In genomic region chr5:32866138-32866537, GRCh38 we compare ENCODE assay signal across 29 cellular contexts.
"Had no signal": no experiment of that assay in that cellular context is flagged by ENCODE, and none has a peak within 500 bp of the region (broad histone marks: within the 10 kb centered on the region; RNA-seq: fewer than 3 reads in every experiment).

No MANE protein-coding gene starts in this region.

- H3K4me2 ChIP-seq: hepatocyte had no signal

- H3K4me1 ChIP-seq: body of pancreas, gastroesophageal sphincter, psoas muscle, sigmoid colon, uterus had no signal

- H2AFZ ChIP-seq: hepatocyte had no signal

- H3K4me3 ChIP-seq: body of pancreas, gastroesophageal sphincter, hepatocyte, psoas muscle, sigmoid colon, uterus had no signal

- H3K27me3 ChIP-seq: body of pancreas, gastroesophageal sphincter, hepatocyte, neutrophil, sigmoid colon, uterus had no signal

- ATAC-seq: activated naive CD8-positive, alpha-beta T cell treated with anti-CD3 and anti-CD28 coated beads, Interleukin-2, amount 50 U/mL, for 24 hours; body of pancreas; gastroesophageal sphincter; left cardiac atrium; left ventricle myocardium superior; psoas muscle; stimulated activated memory B cell treated with anti-CD40 and anti-IgM and Interleukin-4, amounts not matched to agents 10 μg/mL and 1 μg/mL and 100 μg/mL, for 72 hours; stimulated activated naive CD8-positive, alpha-beta T cell treated with anti-CD3 and anti-CD28 coated beads, Interleukin-15, amount 100 ng/mL, for 72 hours; T-helper 17 cell had no signal

- H3K27ac ChIP-seq: body of pancreas, gastroesophageal sphincter, hepatocyte, neutrophil, psoas muscle, sigmoid colon, uterus had no signal

- H3K79me2 ChIP-seq: hepatocyte had no signal

- H3K36me3 ChIP-seq: gastroesophageal sphincter, neutrophil, sigmoid colon, uterus had no signal

- H3K9me3 ChIP-seq: body of pancreas, neutrophil, psoas muscle, uterus had no signal

- DNase-seq: activated CD4-positive, alpha-beta memory T cell treated with anti-CD3 and anti-CD28 coated beads for 36 hours; activated CD4-positive, alpha-beta T cell treated with anti-CD3 and anti-CD28 coated beads, Interleukin-2, amount 10 ng/mL, durations not matched to agents 24 days and 14 days; activated CD4-positive, CD25-positive, alpha-beta regulatory T cell treated with anti-CD3 and anti-CD28 coated beads, Interleukin-2, amount 50 U/mL, for 72 hours; activated CD8-positive, alpha-beta memory T cell treated with anti-CD3 and anti-CD28 coated beads, Interleukin-2, amount 50 U/mL, for 4 hours; activated gamma-delta T cell treated with Interleukin-2 at 50 U/mL for 16 hours; activated naive CD8-positive, alpha-beta T cell treated with anti-CD3 and anti-CD28 coated beads, Interleukin-2, amount 50 U/mL, for 24 hours; activated T-cell treated with anti-CD3 and anti-CD28 coated beads, Interleukin-2, amount 50 U/mL, for 1 hour; anterior cingulate cortex; body of pancreas; effector CD8-positive, alpha-beta T cell; left cardiac atrium; left ventricle myocardium superior; naive B cell; nephron progenitor cell; psoas muscle; sigmoid colon; small intestine; stimulated activated CD4-positive, alpha-beta T cell treated with anti-CD3 and anti-CD28 coated beads, Interleukin-1b, Interleukin-23, amount 100 ng/mL, for 48 hours; stimulated activated CD4-positive, alpha-beta T cell treated with anti-CD3 and anti-CD28 coated beads, Interleukin-4, amount 100 ng/mL, for 4 hours; stimulated activated CD8-positive, alpha-beta memory T cell treated with anti-CD3 and anti-CD28 coated beads, Interleukin-4, amount 100 ng/mL, for 48 hours; stimulated activated naive CD8-positive, alpha-beta T cell treated with anti-CD3 and anti-CD28 coated beads, Interleukin-15, amount 100 ng/mL, for 72 hours; substantia nigra; T-helper 17 cell; T1000; uterus had no signal
